In genomic region chr14:101956179-101956885, GRCh38 we compare ENCODE assay signal across 20 cellular contexts.
"Had no signal": no experiment of that assay in that cellular context is flagged by ENCODE, and none has a peak within 500 bp of the region (broad histone marks: within the 10 kb centered on the region; RNA-seq: fewer than 3 reads in every experiment).

No MANE protein-coding gene starts in this region.

- H3K27me3 ChIP-seq: esophagus muscularis mucosa, gastrocnemius medialis, left lung, right lobe of liver, tibial artery, upper lobe of right lung had no signal

- H3K4me1 ChIP-seq: parathyroid adenoma, psoas muscle, right lobe of liver, upper lobe of right lung had no signal

- H3K4me3 ChIP-seq: esophagus muscularis mucosa, gastrocnemius medialis, left lung, lung, psoas muscle, right lobe of liver, tibial artery, upper lobe of right lung had no signal

- H3K36me3 ChIP-seq: gastrocnemius medialis, left lung, right lobe of liver, tibial artery, upper lobe of right lung had no signal

- DNase-seq: effector memory CD8-positive, alpha-beta T cell; gastrocnemius medialis; islet precursor cell; mesenchymal stem cell; midbrain; retina; stimulated activated CD4-positive, alpha-beta T cell treated with anti-CD3 and anti-CD28 coated beads, Interleukin-12 subunit alpha, Interleukin-12 subunit beta, amount 100 ng/mL, for 4 hours; stimulated activated CD4-positive, alpha-beta T cell treated with anti-CD3 and anti-CD28 coated beads, Interleukin-2, amount 100 ng/mL, for 48 hours; stimulated activated naive CD4-positive, alpha-beta T cell treated with Interleukin-2 at 50 U/mL for 16 hours; upper lobe of right lung had no signal

- H3K9ac ChIP-seq: parathyroid adenoma had no signal

- FAIRE-seq: colon had no signal

- H3K9me3 ChIP-seq: esophagus muscularis mucosa, gastrocnemius medialis, left lung, psoas muscle, right lobe of liver, tibial artery, upper lobe of right lung had no signal

- H3K27ac ChIP-seq: epithelial cell of prostate, esophagus muscularis mucosa, gastrocnemius medialis, left lung, parathyroid adenoma, psoas muscle, right lobe of liver, tibial artery, upper lobe of right lung had no signal

- ATAC-seq: effector memory CD8-positive, alpha-beta T cell; gastrocnemius medialis; left lung; natural killer cell treated with Interleukin-12 subunit alpha and Interleukin-12 subunit beta and Interleukin-15 and Interleukin-18, amount 100 ng/mL, for 72 hours; psoas muscle; upper lobe of right lung had no signal
